In the genomic region with DNA sequence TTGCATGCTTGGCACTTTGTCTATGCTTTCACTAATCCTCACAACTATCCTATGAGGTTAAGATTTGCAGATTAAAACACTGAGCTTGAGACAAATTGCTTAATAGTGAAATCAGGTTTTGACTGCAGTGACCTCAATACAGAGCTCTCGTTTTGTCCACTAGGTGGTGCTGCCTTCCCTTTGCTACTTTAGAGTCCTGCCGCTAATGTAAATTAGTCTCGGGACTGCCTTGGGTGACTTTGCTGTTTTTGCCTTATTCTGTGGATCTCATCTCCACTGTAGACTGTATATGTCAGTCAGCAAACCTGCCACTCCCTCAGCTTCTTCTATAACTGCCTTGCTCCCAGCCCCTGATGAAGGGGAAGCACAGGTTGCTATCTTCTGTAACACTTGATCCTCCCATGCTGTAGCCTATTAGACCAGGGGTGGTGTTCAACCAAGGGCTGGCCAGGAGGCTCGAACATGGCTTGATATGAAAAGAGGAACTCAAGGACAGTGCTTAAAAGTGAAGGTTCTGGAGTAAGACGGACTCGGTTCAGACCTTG, we compare ENCODE assay signal across 8 cellular contexts. TPM values are rescaled to one million over a fixed set of nuclear protein-coding genes. Genes with fewer than 3 reads are reported as not detected.
DNase-seq lines count a peak whose midpoint lies in the region; ATAC-seq and TF ChIP-seq lines count a peak whose summit lies in the region.

No MANE protein-coding gene starts in this region.

- no peaks in the 10 kb centered on the region for H3K36me3 ChIP-seq in HUES6 (ENCODE audit: control insufficient read depth, insufficient read depth, low read length)
- H3K36me3 ChIP-seq in Peyer's patch: no peaks in the 10 kb centered on the region
- H3K36me3 ChIP-seq in vagina: no peaks in the 10 kb centered on the region

- H3K4me1 ChIP-seq in HUES6 (ENCODE audit: control insufficient read depth, insufficient read depth, low read length) (peaks cover 4% of the 10 kb centered on the region), Peyer's patch (no peaks in the 10 kb centered on the region), vagina (peaks cover 6% of the 10 kb centered on the region)

- TF ChIP-seq POLR2A in Peyer's patch (IDR thresholded peaks at IDR 0.05) (no peak), vagina (IDR thresholded peaks at IDR 0.05) (no peak)

- ATAC-seq in GM21576 (IDR thresholded peaks at IDR 0.05; ENCODE audit: unreplicated experiment): peak; percentile 91

- peak overlapping the region; percentile 22 for H3K9ac ChIP-seq in HUES6 (ENCODE audit: low read length)

- peak; percentile 45 to 94 (median 90) for TF ChIP-seq CTCF in Peyer's patch (IDR thresholded peaks at IDR 0.05)
- TF ChIP-seq CTCF in vagina (IDR thresholded peaks at IDR 0.05): peak; percentile 59 to 88 (median 77)

- H3K27ac ChIP-seq in HUES6 (ENCODE audit: low read depth, low read length) (no peak overlapping the region), Peyer's patch (no peak overlapping the region), vagina (no peak overlapping the region)

- DNase-seq in ELR (ENCODE audit: low read depth) (peak; percentile 73), Peyer's patch (peak in 2 of 3 donors; percentile 67 to 92), glomerular visceral epithelial cell (ENCODE audit: extremely low spot score) (peak; percentile 57), pons (ENCODE audit: low spot score) (peak; percentile 95), vagina (ENCODE audit: extremely low spot score in 2 of 2) (no peak)
- peak; percentile 24 for DNase-seq in activated gamma-delta T cell treated with anti-CD3 and anti-CD28 coated beads, Interleukin-2, amount 50 U/mL, for 16 hours (ENCODE audit: low read depth)

- H3K27me3 ChIP-seq in HUES6 (ENCODE audit: control insufficient read depth, insufficient read depth, low read length) (no peaks in the 10 kb centered on the region), Peyer's patch (no peaks in the 10 kb centered on the region), vagina (no peaks in the 10 kb centered on the region)

- intact Hi-C loops in vagina (cut with DNase I): loop anchor here (5.0 kb wide), 1 partner anchor 176 kb away; no protein-coding TSS in a partner anchor

- H3K4me3 ChIP-seq in HUES6 (ENCODE audit: low read depth, low read length) (peak overlapping the region; percentile 19), Peyer's patch (no peak overlapping the region), vagina (no peak overlapping the region)

- H3K9me3 ChIP-seq in HUES6 (ENCODE audit: control insufficient read depth, insufficient read depth, low read depth, low read length) (no peaks in the 10 kb centered on the region), Peyer's patch (no peaks in the 10 kb centered on the region), vagina (no peaks in the 10 kb centered on the region)

RNA-seq across cellular contexts. Expression of gene ASB4, which starts 26.0 kb away (rescaled TPM):
- 1 to 10 TPM in 1 of 4 donors, not detected in 3; 1.3 TPM for total RNA-seq in Peyer's patch
- total RNA-seq in vagina: 0.25 TPM

Comparison
In these comparisons a context has a peak if more than half of its experiments do, and no peak if none do; other contexts are left out.
1. DNase-seq: peak in ELR (single experiment), Peyer's patch (2 of 3), activated gamma-delta T cell treated with anti-CD3 and anti-CD28 coated beads, Interleukin-2, amount 50 U/mL, for 16 hours (single experiment), glomerular visceral epithelial cell (single experiment) and pons (single experiment); none in vagina (0 of 2).